Comparison of ENCODE assay signal across 8 cellular contexts in genomic region chr5:103224118-103224893, GRCh38. TPM values are rescaled to one million over a fixed set of nuclear protein-coding genes. Genes with fewer than 3 reads are reported as not detected.
DNase-seq lines count a peak whose midpoint lies in the region; ATAC-seq, FAIRE-seq and TF ChIP-seq lines count a peak whose summit lies in the region.

No MANE protein-coding gene starts in this region.

- intact Hi-C loops in Caco-2 (cut with micrococcal nuclease; ENCODE audit: unreplicated experiment) (loop anchor here (1.0 to 10.0 kb wide), 7 partner anchors 160 to 688 kb away; no protein-coding TSS in a partner anchor), vagina (cut with DNase I) (no loop called here)
- intact Hi-C loops in activated CD8-positive, alpha-beta T cell treated with anti-CD3 and anti-CD28 coated beads for 36 hours (cut with micrococcal nuclease) = no loop called here

- H3K27me3 Mint-ChIP-seq in Caco-2 (ENCODE audit: insufficient read depth, unreplicated experiment) = no peaks in the 10 kb centered on the region
- peaks cover 11% of the 10 kb centered on the region for H3K27me3 Mint-ChIP-seq in activated CD8-positive, alpha-beta T cell treated with anti-CD3 and anti-CD28 coated beads for 36 hours

- H3K36me3 Mint-ChIP-seq in Caco-2 (ENCODE audit: insufficient read depth, unreplicated experiment) = no peaks in the 10 kb centered on the region
- peaks cover 1% of the 10 kb centered on the region for H3K36me3 Mint-ChIP-seq in activated CD8-positive, alpha-beta T cell treated with anti-CD3 and anti-CD28 coated beads for 36 hours (ENCODE audit: low read depth)

- H3K4me2 ChIP-seq in osteoblast (ENCODE audit: insufficient read depth, low read length) = peak overlapping the region; percentile 63

- H2AFZ ChIP-seq in osteoblast (ENCODE audit: low read length) = peak overlapping the region; percentile 69

- no peaks in the 10 kb centered on the region for H3K4me1 ChIP-seq in Caco-2
- H3K4me1 ChIP-seq in osteoblast (ENCODE audit: insufficient read depth, low read length) = no peaks in the 10 kb centered on the region
- no peaks in the 10 kb centered on the region for H3K4me1 ChIP-seq in vagina

- DNase-seq in Caco-2 (peak; percentile 60 to 67), GM19239 (ENCODE audit: insufficient read length, low spot score) (peak; percentile 4), NCI-H345 (lab: John Stamatoyannopoulos, UW) (peak; percentile 44), fibroblast of pulmonary artery (ENCODE audit: low read depth) (peak; percentile 93), osteoblast (ENCODE audit: insufficient read length, low spot score, missing footprints) (peak; percentile 72), vagina (ENCODE audit: extremely low spot score in 2 of 2) (no peak)
- peak; percentile 57 for DNase-seq in activated CD8-positive, alpha-beta T cell treated with anti-CD3 and anti-CD28 coated beads for 36 hours

- no peak for TF ChIP-seq POLR2A in vagina (IDR thresholded peaks at IDR 0.05)

- no peaks in the 10 kb centered on the region for H3K36me3 ChIP-seq in Caco-2 (ENCODE audit: control insufficient read depth, insufficient read depth, low read length)
- no peaks in the 10 kb centered on the region for H3K36me3 ChIP-seq in osteoblast (ENCODE audit: insufficient read depth, low read length)
- no peaks in the 10 kb centered on the region for H3K36me3 ChIP-seq in vagina

- H3K4me3 Mint-ChIP-seq in Caco-2 (ENCODE audit: unreplicated experiment) = peak overlapping the region; percentile 37
- H3K4me3 Mint-ChIP-seq in activated CD8-positive, alpha-beta T cell treated with anti-CD3 and anti-CD28 coated beads for 36 hours = no peak overlapping the region

- no peaks in the 10 kb centered on the region for H3K79me2 ChIP-seq in osteoblast (ENCODE audit: insufficient read depth, low read length)

- H3K4me3 ChIP-seq in Caco-2 (ENCODE audit: low read depth, low read length) = no peak overlapping the region
- H3K4me3 ChIP-seq in fibroblast of pulmonary artery (replicated peaks; ENCODE audit: low read depth, low read length) = no peak overlapping the region
- H3K4me3 ChIP-seq in osteoblast (ENCODE audit: insufficient read depth, low read length) = peak overlapping the region; percentile 24
- no peak overlapping the region for H3K4me3 ChIP-seq in vagina

- no peaks in the 10 kb centered on the region for H4K20me1 ChIP-seq in osteoblast (ENCODE audit: insufficient read depth, low read length)

- H3K9me3 ChIP-seq in Caco-2 (no peaks in the 10 kb centered on the region), osteoblast (ENCODE audit: low read depth, low read length) (no peaks in the 10 kb centered on the region), vagina (no peaks in the 10 kb centered on the region)

- H3K27ac ChIP-seq in osteoblast (ENCODE audit: low read depth, low read length) = no peak overlapping the region
- H3K27ac ChIP-seq in vagina = no peak overlapping the region

- no peaks in the 10 kb centered on the region for H3K9me3 Mint-ChIP-seq in Caco-2 (ENCODE audit: unreplicated experiment)
- H3K9me3 Mint-ChIP-seq in activated CD8-positive, alpha-beta T cell treated with anti-CD3 and anti-CD28 coated beads for 36 hours = peaks cover 2% of the 10 kb centered on the region

- BruUV-seq in Caco-2 (replicated peaks; lab: Mats Ljungman, UMichigan) = no TSS peak

- TF ChIP-seq CTCF in Caco-2 (IDR thresholded peaks at IDR 0.05; ENCODE audit: insufficient read depth in 1 of 2, low read depth in 1 of 2, low read length in 1 of 2, severe bottlenecking in 1 of 2, unreplicated experiment in 1 of 2) (peak; percentile 69 to 79), fibroblast of pulmonary artery (IDR thresholded peaks at IDR 0.05; ENCODE audit: low read length, missing control alignments) (peak; percentile 81), osteoblast (IDR thresholded peaks at IDR 0.05; ENCODE audit: extremely low read depth, low read depth, low read length) (peak; percentile 79), vagina (IDR thresholded peaks at IDR 0.05) (peak in 1 of 3 experiments; percentile 27)
- peak; percentile 74 for TF ChIP-seq CTCF in activated CD8-positive, alpha-beta T cell treated with anti-CD3 and anti-CD28 coated beads for 36 hours (IDR thresholded peaks at IDR 0.05)

- peak; percentile 95 for FAIRE-seq in GM19239 (lab: Jason Lieb, UNC)

- H3K27ac Mint-ChIP-seq in Caco-2 (ENCODE audit: unreplicated experiment) = no peak overlapping the region
- H3K27ac Mint-ChIP-seq in activated CD8-positive, alpha-beta T cell treated with anti-CD3 and anti-CD28 coated beads for 36 hours = no peak overlapping the region

- POLR2A ChIA-PET in Caco-2 (lab: Charles Lee) = interaction anchor here (1.0 kb wide), 1 partner anchor 34 kb away, joined by 3 read pairs; the partner anchor contains the start of gene MACIR
- POLR2A ChIA-PET in activated CD8-positive, alpha-beta T cell treated with anti-CD3 and anti-CD28 coated beads for 36 hours (lab: Charles Lee) = interaction anchor here (0.6 kb wide), 1 partner anchor 8 kb away, joined by 3 read pairs; no protein-coding TSS in a partner anchor

- H3K27me3 ChIP-seq in Caco-2 (replicated peaks; ENCODE audit: control insufficient read depth, insufficient read depth, low read length) (no peaks in the 10 kb centered on the region), osteoblast (ENCODE audit: insufficient read depth, low read length) (no peaks in the 10 kb centered on the region), vagina (no peaks in the 10 kb centered on the region)

- ATAC-seq in HG03175 (IDR thresholded peaks at IDR 0.05; ENCODE audit: unreplicated experiment) = peak; percentile 89
- ATAC-seq in activated CD8-positive, alpha-beta T cell treated with anti-CD3 and anti-CD28 coated beads for 36 hours = peak; percentile 100

- CTCF ChIA-PET in Caco-2 (lab: Charles Lee) = interaction anchor here (0.6 to 1.1 kb wide), 11 partner anchors 29 to 688 kb away, joined by 3 to 7 read pairs (median 3); partner anchors contain the start of genes GIN1, MACIR and PPIP5K2
- CTCF ChIA-PET in activated CD8-positive, alpha-beta T cell treated with anti-CD3 and anti-CD28 coated beads for 36 hours (lab: Charles Lee) = interaction anchor here (0.6 to 3.4 kb wide), 29 partner anchors 8 to 687 kb away, joined by 3 to 24 read pairs (median 6); partner anchors contain the start of genes GIN1, MACIR and PPIP5K2

- H3K4me1 Mint-ChIP-seq in Caco-2 (ENCODE audit: low read depth, unreplicated experiment) = no peaks in the 10 kb centered on the region
- H3K4me1 Mint-ChIP-seq in activated CD8-positive, alpha-beta T cell treated with anti-CD3 and anti-CD28 coated beads for 36 hours (ENCODE audit: low read depth) = no peaks in the 10 kb centered on the region

RNA-seq across cellular contexts. Expression of gene MACIR, which starts 34.3 kb away (rescaled TPM):
- total RNA-seq in Caco-2 (2022) (4.1 and 5.2 TPM in 2 replicates), osteoblast (8.0 and 10.3 TPM in 2 replicates), vagina (6.9 TPM)
- total RNA-seq in activated CD8-positive, alpha-beta T cell treated with anti-CD3 and anti-CD28 coated beads for 36 hours = 1 to 10 TPM; 8.6 to 8.8 TPM

Comparison
In these comparisons a context has a peak if more than half of its experiments do, and no peak if none do; other contexts are left out.
1. DNase-seq: peak in Caco-2 (2 of 2), GM19239 (single experiment), NCI-H345 (single experiment), activated CD8-positive, alpha-beta T cell treated with anti-CD3 and anti-CD28 coated beads for 36 hours (single experiment), fibroblast of pulmonary artery (single experiment) and osteoblast (single experiment); none in vagina (0 of 2).